ENCODE assay signal across 12 cellular contexts in the genomic region with DNA sequence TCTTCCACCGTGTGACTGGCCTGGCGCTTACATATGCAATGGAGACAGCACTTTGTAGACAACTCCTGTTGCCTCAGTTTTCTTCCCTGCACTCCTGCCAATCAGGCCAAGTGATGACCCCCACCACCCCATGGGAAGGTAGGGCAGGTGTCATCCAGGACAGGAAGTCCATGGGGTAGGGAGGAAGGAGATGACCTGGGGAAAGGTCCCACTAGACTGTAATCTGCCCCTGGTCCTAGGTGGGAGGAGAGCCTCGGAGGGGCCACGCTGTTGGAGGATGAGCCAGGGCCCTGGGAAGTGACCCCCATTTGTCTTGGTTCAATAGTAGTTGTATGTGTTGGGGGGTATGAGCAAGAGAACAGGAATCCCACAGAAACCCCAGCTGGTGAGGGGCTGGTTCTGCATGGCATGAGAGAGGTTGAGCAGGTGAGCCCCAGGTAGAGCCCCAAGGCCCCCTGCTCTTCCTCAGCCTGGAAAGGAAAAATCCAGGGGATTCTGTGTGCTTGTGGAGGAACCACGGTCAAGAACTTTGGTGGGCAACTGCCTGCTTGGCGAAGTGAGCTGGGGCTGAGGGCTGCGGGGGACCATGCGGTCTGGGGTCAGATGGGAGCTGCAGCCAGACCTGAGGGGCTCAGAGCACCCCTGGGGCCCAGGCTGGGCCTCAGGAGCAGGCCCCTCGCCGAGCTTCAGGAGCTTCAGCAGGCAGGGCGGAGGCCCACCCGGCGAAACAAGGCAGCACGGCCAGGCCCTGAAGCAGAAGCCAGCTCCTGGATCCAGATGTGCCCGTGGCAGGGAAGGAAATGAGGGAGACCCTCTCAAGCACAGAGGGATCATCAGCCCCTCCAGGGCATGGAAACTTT.
"Had no signal": no experiment of that assay in that cellular context is flagged by ENCODE, and none has a peak within 500 bp of the region (broad histone marks: within the 10 kb centered on the region; RNA-seq: fewer than 3 reads in every experiment).

No MANE protein-coding gene starts in this region.

- H3K4me3 ChIP-seq: heart left ventricle, left ventricle myocardium inferior, thoracic aorta had no signal

- ATAC-seq: heart left ventricle had no signal

- H3K4me3 Mint-ChIP-seq: stimulated activated naive CD8-positive, alpha-beta T cell treated with anti-CD3 and anti-CD28 coated beads, Interleukin-15, Interleukin-2, amounts not matched to agents 100 ng/mL and 50 ng/mL, for 24 hours; T-helper 1 cell treated with Interleukin-12 subunit alpha and Interleukin-12 subunit beta and Interleukin-4 antibody, amounts not matched to agents 30 μg/mL and 1 μg/mL, for 36 hours; WTC11 had no signal

- H3K9me3 ChIP-seq: heart left ventricle, left ventricle myocardium inferior, neutrophil, thoracic aorta had no signal

- H3K9me3 Mint-ChIP-seq: activated naive CD4-positive, alpha-beta T cell treated with anti-CD3 and anti-CD28 coated beads, Interleukin-2, amount 50 U/mL, for 72 hours; activated T-helper 2 cell treated with anti-CD3 and anti-CD28 coated beads, Interferon-gamma antibody, Interleukin-2, Interleukin-4, amounts not matched to agents 10 μg/mL and 5 μg/mL and 100 μg/mL, durations not matched to agents 14 hours and 24 hours and 36 hours; stimulated activated naive CD8-positive, alpha-beta T cell treated with anti-CD3 and anti-CD28 coated beads, Interleukin-15, Interleukin-2, amounts not matched to agents 100 ng/mL and 50 ng/mL, for 24 hours; T-helper 1 cell treated with Interleukin-12 subunit alpha and Interleukin-12 subunit beta and Interleukin-4 antibody, amounts not matched to agents 30 μg/mL and 1 μg/mL, for 36 hours had no signal

- H3K27ac ChIP-seq: left ventricle myocardium inferior, neutrophil, thoracic aorta had no signal

- H3K27ac Mint-ChIP-seq: activated naive CD4-positive, alpha-beta T cell treated with anti-CD3 and anti-CD28 coated beads, Interleukin-2, amount 50 U/mL, for 72 hours; activated T-helper 2 cell treated with anti-CD3 and anti-CD28 coated beads, Interferon-gamma antibody, Interleukin-2, Interleukin-4, amounts not matched to agents 10 μg/mL and 5 μg/mL and 100 μg/mL, durations not matched to agents 14 hours and 24 hours and 36 hours; stimulated activated naive CD8-positive, alpha-beta T cell treated with anti-CD3 and anti-CD28 coated beads, Interleukin-15, Interleukin-2, amounts not matched to agents 100 ng/mL and 50 ng/mL, for 24 hours; T-helper 1 cell treated with Interleukin-12 subunit alpha and Interleukin-12 subunit beta and Interleukin-4 antibody, amounts not matched to agents 30 μg/mL and 1 μg/mL, for 36 hours; WTC11 had no signal

- H3K27me3 Mint-ChIP-seq: stimulated activated naive CD8-positive, alpha-beta T cell treated with anti-CD3 and anti-CD28 coated beads, Interleukin-15, Interleukin-2, amounts not matched to agents 100 ng/mL and 50 ng/mL, for 24 hours had no signal

- H3K36me3 Mint-ChIP-seq: WTC11 had no signal

- H3K27me3 ChIP-seq: heart left ventricle, neutrophil had no signal

- H3K36me3 ChIP-seq: heart left ventricle, left ventricle myocardium inferior, neutrophil, thoracic aorta had no signal

- DNase-seq: activated CD4-positive, alpha-beta T cell treated with anti-CD3 and anti-CD28 coated beads for 48 hours; activated CD8-positive, alpha-beta memory T cell treated with anti-CD3 and anti-CD28 coated beads for 24 hours; effector CD8-positive, alpha-beta T cell; left ventricle myocardium inferior had no signal
